25 cellular contexts compared by ENCODE assay signal in the genomic region with DNA sequence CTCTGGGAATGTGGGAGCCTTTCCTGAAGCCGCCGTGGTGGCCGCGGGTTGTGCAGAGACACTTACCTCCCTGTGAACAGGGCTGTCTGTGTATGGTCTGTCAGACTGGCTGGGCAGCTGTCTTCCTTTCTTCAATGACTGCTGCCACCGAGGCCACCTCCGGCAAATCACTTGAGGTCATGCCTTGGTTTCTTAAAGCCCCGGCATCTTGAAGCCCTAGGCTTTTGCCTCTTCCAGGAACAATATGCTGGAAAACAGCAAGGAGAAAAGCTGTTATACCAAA.
"Had no signal": no experiment of that assay in that cellular context is flagged by ENCODE, and none has a peak within 500 bp of the region (broad histone marks: within the 10 kb centered on the region; RNA-seq: fewer than 3 reads in every experiment).

No MANE protein-coding gene starts in this region.

- H3K4me3 ChIP-seq: left ventricle myocardium inferior, mucosa of descending colon, pancreas, sigmoid colon, smooth muscle cell, tibial nerve, uterus had no signal

- H3K27ac ChIP-seq: left ventricle myocardium inferior, uterus had no signal

- H3K9me3 ChIP-seq: pancreas, uterus had no signal

- FAIRE-seq: pancreas had no signal

- H3K9me3 Mint-ChIP-seq: natural killer cell treated with Interleukin-12 subunit alpha and Interleukin-12 subunit beta and Interleukin-15 and Interleukin-18, amount 100 ng/mL, for 72 hours had no signal

- H3K27me3 Mint-ChIP-seq: progenitor cell of endocrine pancreas; stimulated activated naive CD8-positive, alpha-beta T cell treated with anti-CD3 and anti-CD28 coated beads, Interleukin-15, amount 100 ng/mL, for 72 hours had no signal

- H3K36me3 ChIP-seq: left ventricle myocardium inferior, pancreas, sigmoid colon, tibial nerve, uterus had no signal

- DNase-seq: hypothalamus; islet precursor cell; left ventricle myocardium inferior; midbrain; mucosa of descending colon; naive thymus-derived CD4-positive, alpha-beta T cell; pancreas; retina; right cardiac atrium; sigmoid colon; stimulated activated CD4-positive, alpha-beta T cell treated with anti-CD3 and anti-CD28 coated beads, Interleukin-1b, Interleukin-23, amount 100 ng/mL, for 48 hours; stimulated activated CD4-positive, alpha-beta T cell treated with anti-CD3 and anti-CD28 coated beads, Interleukin-2, amount 100 ng/mL, for 48 hours; stimulated activated CD4-positive, alpha-beta T cell treated with anti-CD3 and anti-CD28 coated beads, Interleukin-4, amount 100 ng/mL, for 4 hours; stimulated activated CD8-positive, alpha-beta memory T cell treated with anti-CD3 and anti-CD28 coated beads, Interleukin-4, amount 100 ng/mL, for 48 hours; stimulated activated naive CD4-positive, alpha-beta T cell treated with Interleukin-2 at 50 U/mL for 16 hours; stimulated activated naive CD8-positive, alpha-beta T cell treated with anti-CD3 and anti-CD28 coated beads, Interleukin-15, amount 100 ng/mL, for 72 hours; substantia nigra; uterus had no signal

- H3K4me3 Mint-ChIP-seq: memory B cell; naive thymus-derived CD4-positive, alpha-beta T cell; natural killer cell treated with Interleukin-12 subunit alpha and Interleukin-12 subunit beta and Interleukin-15 and Interleukin-18, amount 100 ng/mL, for 72 hours; stimulated activated memory B cell treated with anti-CD40 and anti-IgM and Interleukin-4, amounts not matched to agents 10 μg/mL and 1 μg/mL and 100 μg/mL, for 72 hours; stimulated activated naive CD8-positive, alpha-beta T cell treated with anti-CD3 and anti-CD28 coated beads, Interleukin-15, amount 100 ng/mL, for 72 hours; type B pancreatic cell had no signal

- H3K27me3 ChIP-seq: pancreas, sigmoid colon, tibial nerve, uterus had no signal

- H3K36me3 Mint-ChIP-seq: naive thymus-derived CD4-positive, alpha-beta T cell; natural killer cell treated with Interleukin-12 subunit alpha and Interleukin-12 subunit beta and Interleukin-15 and Interleukin-18, amount 100 ng/mL, for 72 hours; stimulated activated memory B cell treated with anti-CD40 and anti-IgM and Interleukin-4, amounts not matched to agents 10 μg/mL and 1 μg/mL and 100 μg/mL, for 72 hours; type B pancreatic cell had no signal

- H3K27ac Mint-ChIP-seq: memory B cell; naive thymus-derived CD4-positive, alpha-beta T cell; natural killer cell treated with Interleukin-12 subunit alpha and Interleukin-12 subunit beta and Interleukin-15 and Interleukin-18, amount 100 ng/mL, for 72 hours; progenitor cell of endocrine pancreas; stimulated activated memory B cell treated with anti-CD40 and anti-IgM and Interleukin-4, amounts not matched to agents 10 μg/mL and 1 μg/mL and 100 μg/mL, for 72 hours; stimulated activated naive CD8-positive, alpha-beta T cell treated with anti-CD3 and anti-CD28 coated beads, Interleukin-15, amount 100 ng/mL, for 72 hours; type B pancreatic cell had no signal

- H3K4me1 ChIP-seq: uterus had no signal

- H3K4me1 Mint-ChIP-seq: memory B cell; naive thymus-derived CD4-positive, alpha-beta T cell; stimulated activated memory B cell treated with anti-CD40 and anti-IgM and Interleukin-4, amounts not matched to agents 10 μg/mL and 1 μg/mL and 100 μg/mL, for 72 hours; stimulated activated naive CD8-positive, alpha-beta T cell treated with anti-CD3 and anti-CD28 coated beads, Interleukin-15, amount 100 ng/mL, for 72 hours had no signal

- ATAC-seq: mucosa of descending colon; naive thymus-derived CD4-positive, alpha-beta T cell; natural killer cell treated with Interleukin-12 subunit alpha and Interleukin-12 subunit beta and Interleukin-15 and Interleukin-18, amount 100 ng/mL, for 72 hours; right cardiac atrium; stimulated activated memory B cell treated with anti-CD40 and anti-IgM and Interleukin-4, amounts not matched to agents 10 μg/mL and 1 μg/mL and 100 μg/mL, for 72 hours; stimulated activated naive CD8-positive, alpha-beta T cell treated with anti-CD3 and anti-CD28 coated beads, Interleukin-15, amount 100 ng/mL, for 72 hours had no signal
